26 cellular contexts compared by ENCODE assay signal in the genomic region with DNA sequence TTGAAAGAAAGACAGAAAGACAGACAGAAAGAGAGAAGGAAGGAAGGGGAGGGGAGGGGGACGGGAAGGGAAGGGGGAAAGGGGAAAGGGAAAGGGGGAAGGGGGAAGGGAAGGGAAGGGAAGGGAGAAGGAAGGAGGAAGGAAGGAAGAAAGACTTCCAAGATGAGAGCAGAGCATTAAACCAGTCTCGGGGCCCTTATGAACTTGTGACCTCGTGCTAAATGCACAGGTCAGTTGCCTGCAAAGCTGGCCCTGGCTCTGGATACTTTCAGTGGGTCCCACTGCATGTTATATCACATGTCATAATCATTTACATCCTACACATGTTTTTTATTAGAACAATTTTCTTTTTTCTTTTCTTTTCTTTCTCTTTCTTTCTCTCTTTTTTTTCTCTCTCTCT. TPM values are rescaled to one million over a fixed set of nuclear protein-coding genes. Genes with fewer than 3 reads are reported as not detected.
DNase-seq lines count a peak whose midpoint lies in the region; ATAC-seq, FAIRE-seq and TF ChIP-seq lines count a peak whose summit lies in the region.
"Had no signal": no experiment of that assay in that cellular context is flagged by ENCODE, and none has a peak within 500 bp of the region (broad histone marks: within the 10 kb centered on the region; RNA-seq: fewer than 3 reads in every experiment).

No MANE protein-coding gene starts in this region.

- H3K4me1 Mint-ChIP-seq in MCF 10A (ENCODE audit: insufficient read depth, unreplicated experiment) (no peaks in the 10 kb centered on the region), endothelial cell (ENCODE audit: unreplicated experiment) (peaks cover 20% of the 10 kb centered on the region)
- H3K4me1 Mint-ChIP-seq: CD14-positive monocyte; CD4-positive, CD25-positive, alpha-beta regulatory T cell; CD8-positive, alpha-beta memory T cell had no signal

- H3K27me3 ChIP-seq in mammary epithelial cell (ENCODE audit: insufficient read depth, low read length) (no peaks in the 10 kb centered on the region), K562 (ENCODE audit: control insufficient read depth in 2 of 2, insufficient read depth in 2 of 2, low read length in 2 of 2) (no peaks in the 10 kb centered on the region), dorsolateral prefrontal cortex (no peaks in the 10 kb centered on the region)
- H3K27me3 ChIP-seq: BE2C, BLaER1 had no signal

- 60% methylated on average over 2 of the region's 3 CpGs for WGBS in mammary epithelial cell (ENCODE audit: low coverage, missing lambda C conversion rate)
- 0% methylated on average over 1 of the region's 3 CpGs for WGBS in K562 (ENCODE audit: insufficient coverage, low coverage, missing lambda C conversion rate)

- H3K9me3 Mint-ChIP-seq in MCF 10A (ENCODE audit: unreplicated experiment) = no peaks in the 10 kb centered on the region
- no peaks in the 10 kb centered on the region for H3K9me3 Mint-ChIP-seq in endothelial cell (ENCODE audit: unreplicated experiment)
- H3K9me3 Mint-ChIP-seq: CD4-positive, alpha-beta memory T cell; CD4-positive, CD25-positive, alpha-beta regulatory T cell; CD8-positive, alpha-beta memory T cell had no signal

- H3K9ac ChIP-seq in mammary epithelial cell (ENCODE audit: insufficient read depth, low read length) (no peak overlapping the region), K562 (ENCODE audit: insufficient read depth in 1 of 2, low read depth in 2 of 2, low read length in 2 of 2) (no peak overlapping the region)
- H3K9ac ChIP-seq: BLaER1 had no signal

- DNase-seq in MCF 10A (ENCODE audit: unreplicated experiment) (no peak), mammary epithelial cell (no peak), K562 (ENCODE audit: extremely low read depth in 1 of 4, low spot score in 3 of 4) (no peak), endothelial cell (ENCODE audit: low spot score) (no peak), dorsolateral prefrontal cortex (no peak)
- DNase-seq: 8988T; ACHN; BE2C; C1 segment of cervical spinal cord; CD4-positive, alpha-beta memory T cell; CD4-positive, CD25-positive, alpha-beta regulatory T cell; CD8-positive, alpha-beta memory T cell; COR-L47; DMS 273 treated with DMSO at 0.1 percent for 48 hours; DMS153; DMS53; DMS79; DND-41; EL; GDM1 had no signal

- H3K27ac ChIP-seq in mammary epithelial cell (ENCODE audit: insufficient read depth, low read depth, low read length) (no peak overlapping the region), K562 (ENCODE audit: extremely low read depth, low read depth, low read length) (no peak overlapping the region), dorsolateral prefrontal cortex (no peak overlapping the region)
- H3K27ac ChIP-seq: BLaER1 had no signal

- no peak for TF ChIP-seq CTCF in MCF 10A (IDR thresholded peaks at IDR 0.05; ENCODE audit: unreplicated experiment)
- TF ChIP-seq CTCF in mammary epithelial cell (conservative IDR thresholded peaks at IDR 0.05 in 1 of 2, IDR thresholded peaks at IDR 0.05 in 1 of 2; ENCODE audit: extremely low read depth in 1 of 2, insufficient read depth in 1 of 2, low read depth in 1 of 2, low read length in 2 of 2) = no peak
- no peak for TF ChIP-seq CTCF in K562 (IDR thresholded peaks at IDR 0.05 in 2 of 3, conservative IDR thresholded peaks at IDR 0.05 in 1 of 3; ENCODE audit: insufficient read depth in 2 of 3, low read depth in 1 of 3, low read length in 3 of 3)
- no peak for TF ChIP-seq CTCF in endothelial cell (IDR thresholded peaks at IDR 0.05; ENCODE audit: unreplicated experiment)
- TF ChIP-seq CTCF in dorsolateral prefrontal cortex (IDR thresholded peaks at IDR 0.05 in 54 of 56, conservative IDR thresholded peaks at IDR 0.05 in 2 of 56; ENCODE audit: low read depth in 1 of 56, partially characterized antibody in 56 of 56) = no peak

- H2AFZ ChIP-seq in mammary epithelial cell (ENCODE audit: low read depth, low read length) = no peak overlapping the region
- H2AFZ ChIP-seq in K562 (ENCODE audit: low read depth, low read length) = no peak overlapping the region

- H3K79me2 ChIP-seq in mammary epithelial cell (ENCODE audit: insufficient read depth, low read length) (no peaks in the 10 kb centered on the region), K562 (ENCODE audit: control insufficient read depth, insufficient read depth, low read length) (no peaks in the 10 kb centered on the region)

- H3K4me1 ChIP-seq in mammary epithelial cell (ENCODE audit: insufficient read depth, low read length) = no peaks in the 10 kb centered on the region
- peaks cover 0 to 2% of the 10 kb centered on the region in 2 experiments; a peak in 2 of 5 replicates for H3K4me1 ChIP-seq in K562 (replicated peaks in 1 of 2; ENCODE audit: control insufficient read depth in 2 of 2, insufficient read depth in 2 of 2, low read length in 2 of 2)
- H3K4me1 ChIP-seq: BLaER1 had no signal

- H3K27ac Mint-ChIP-seq in MCF 10A (ENCODE audit: low read depth, unreplicated experiment) = peak overlapping the region; percentile 83
- H3K27ac Mint-ChIP-seq in endothelial cell (ENCODE audit: unreplicated experiment) = peak overlapping the region; percentile 99
- H3K27ac Mint-ChIP-seq: CD14-positive monocyte; CD4-positive, alpha-beta memory T cell; CD4-positive, CD25-positive, alpha-beta regulatory T cell; CD8-positive, alpha-beta memory T cell had no signal

- CTCF ChIA-PET in MCF 10A (lab: Yijun Ruan, JAX) = interaction anchor here (0.6 to 1.6 kb wide), 2 partner anchors 28 to 244 kb away, joined by 3 to 5 read pairs; no protein-coding TSS in a partner anchor
- CTCF ChIA-PET in mammary epithelial cell (lab: Charles Lee; ENCODE audit: low non-redundant PET) = no interaction called here
- CTCF ChIA-PET in K562 (lab: Yijun Ruan, JAX; ENCODE audit: low intra/inter-chr PET ratio) = no interaction called here

- H3K27me3 Mint-ChIP-seq in MCF 10A (ENCODE audit: insufficient read depth, unreplicated experiment) (no peaks in the 10 kb centered on the region), endothelial cell (ENCODE audit: unreplicated experiment) (peaks cover 1% of the 10 kb centered on the region)

- dilution Hi-C loops in mammary epithelial cell (cut with HindIII; ENCODE audit: low sequenced_read_pairs) = no loop called here

- in situ Hi-C loops in mammary epithelial cell (cut with MboI; ENCODE audit: low sequenced_read_pairs in 2 of 2) (no loop called here), K562 (cut with MboI) (no loop called here)

- BruUV-seq in MCF 10A (replicated peaks; lab: Mats Ljungman, UMichigan) = no TSS peak
- no TSS peak for BruUV-seq in mammary epithelial cell (replicated peaks; lab: Mats Ljungman, UMichigan)
- BruUV-seq in K562 (replicated peaks; lab: Mats Ljungman, UMichigan) = no TSS peak

- H3K4me2 ChIP-seq in mammary epithelial cell (ENCODE audit: insufficient read depth, low read depth, low read length) (no peak overlapping the region), K562 (ENCODE audit: insufficient read depth, low read length) (no peak overlapping the region)
- H3K4me2 ChIP-seq: BLaER1 had no signal

- H3K4me3 ChIP-seq in mammary epithelial cell (replicated peaks in 1 of 3; ENCODE audit: insufficient read depth in 1 of 3, low read depth in 2 of 3, low read length in 3 of 3) (no peak overlapping the region), K562 (no peak overlapping the region), dorsolateral prefrontal cortex (no peak overlapping the region)
- H3K4me3 ChIP-seq: BLaER1, GM12878 had no signal

- H3K36me3 ChIP-seq in mammary epithelial cell (ENCODE audit: insufficient read depth, low read length) = no peaks in the 10 kb centered on the region
- H3K36me3 ChIP-seq in K562 (ENCODE audit: control insufficient read depth, insufficient read depth, low read length) = no peaks in the 10 kb centered on the region
- H3K36me3 ChIP-seq: BE2C, BLaER1 had no signal

- TF ChIP-seq RAD21 in K562 (CRISPR knock-in tag; conservative IDR thresholded peaks at IDR 0.05 in 1 of 2, IDR thresholded peaks at IDR 0.05 in 1 of 2) = no peak

- no peak for FAIRE-seq in K562 (lab: Jason Lieb, UNC)
- FAIRE-seq: A204.1, GM12892, GM18507 had no signal

- H3K4me3 Mint-ChIP-seq in MCF 10A (ENCODE audit: unreplicated experiment) (no peak overlapping the region), endothelial cell (ENCODE audit: unreplicated experiment) (no peak overlapping the region)
- H3K4me3 Mint-ChIP-seq: CD14-positive monocyte; CD4-positive, CD25-positive, alpha-beta regulatory T cell; CD8-positive, alpha-beta memory T cell had no signal

- no peak for ATAC-seq in K562
- ATAC-seq: GM12878 had no signal

- POLR2A ChIA-PET in MCF 10A (lab: Yijun Ruan, JAX) (interaction anchor here (0.6 kb wide), 1 partner anchor 20 kb away, joined by 3 read pairs; no protein-coding TSS in a partner anchor), K562 (lab: Yijun Ruan, JAX) (no interaction called here)

- no peak for TF ChIP-seq EP300 in K562 (IDR thresholded peaks at IDR 0.05; ENCODE audit: low read length)

- H3K9me1 ChIP-seq in K562 (ENCODE audit: control insufficient read depth, insufficient read depth, low read length) = no peaks in the 10 kb centered on the region

- intact Hi-C loops in MCF 10A (cut with micrococcal nuclease) (no loop called here), mammary epithelial cell (cut with micrococcal nuclease) (no loop called here), K562 (cut with micrococcal nuclease) (no loop called here), dorsolateral prefrontal cortex (cut with DNase I) (no loop called here)

- H3K36me3 Mint-ChIP-seq in MCF 10A (ENCODE audit: insufficient read depth, unreplicated experiment) (no peaks in the 10 kb centered on the region), endothelial cell (ENCODE audit: low read depth, unreplicated experiment) (no peaks in the 10 kb centered on the region)
- H3K36me3 Mint-ChIP-seq: CD14-positive monocyte; CD4-positive, alpha-beta memory T cell; CD4-positive, CD25-positive, alpha-beta regulatory T cell; CD8-positive, alpha-beta memory T cell had no signal

- no peak for TF ChIP-seq POLR2A in K562 (conservative IDR thresholded peaks at IDR 0.05)

- no peaks in the 10 kb centered on the region for H3K9me3 ChIP-seq in mammary epithelial cell (replicated peaks; ENCODE audit: insufficient read depth, low read length)
- H3K9me3 ChIP-seq in K562 (replicated peaks; ENCODE audit: control insufficient read depth, insufficient read depth, low read depth, low read length) = no peaks in the 10 kb centered on the region
- H3K9me3 ChIP-seq: BE2C, BLaER1 had no signal

- H4K20me1 ChIP-seq in mammary epithelial cell (ENCODE audit: insufficient read depth, low read length) (no peaks in the 10 kb centered on the region), K562 (replicated peaks; ENCODE audit: control insufficient read depth, insufficient read depth, low read length) (no peaks in the 10 kb centered on the region)
- H4K20me1 ChIP-seq: BLaER1 had no signal

RNA-seq across cellular contexts. Expression of a gene that starts 24.2 kb away (rescaled TPM):
- total RNA-seq in MCF 10A (2022) (13.8 and 13.9 TPM in 2 replicates), mammary epithelial cell (1 to 10 TPM; 4.0 to 8.1 TPM), K562 (2014; rRNA removed) (21.7 and 25.7 TPM in 2 replicates), K562 (2014; rRNA removed; fragmentation: Illumina TruSeq; extraction: Trizol) (37.2 and 42.3 TPM in 2 replicates), K562 (2015; rRNA removed; fragmentation: Illumina TruSeq; extraction: Trizol) (22.8 and 25.4 TPM in 2 replicates), K562 (2021) (35.8 and 37.3 TPM in 2 replicates), endothelial cell (ENCODE audit: unreplicated experiment) (19.0 TPM), dorsolateral prefrontal cortex (10 to 100 TPM in 42 of 120 experiments, 1 to 10 TPM in 78; 4.4 to 22.5 (median 9.2) TPM)
- polyA plus RNA-seq in mammary epithelial cell (4.6 TPM), K562 (2011; rRNA removed) (34.4 and 46.1 TPM in 2 replicates), K562 (2014; fragmentation: Illumina TruSeq; extraction: Trizol) (24.3 and 26.9 TPM in 2 replicates), K562 (2014; fragmentation: Nextera tagmentation; extraction: Ambion mirVana) (10 to 100 TPM in 1 of 2 experiments, 1 to 10 TPM in 1; 9.4 to 10.5 TPM), K562 (2014; rRNA removed) (16.7 and 19.5 TPM in 2 replicates)
- 17.4 TPM for polyA minus RNA-seq in mammary epithelial cell
- total RNA-seq in K562 (2011; cell fraction: chromatin; rRNA removed; ENCODE audit: low replicate concordance) = 171 and 231 TPM in 2 replicates
- 78.9 and 97.5 TPM in 2 replicates for total RNA-seq in K562 (2011; cell fraction: nucleolus; rRNA removed)
- 124 and 134 TPM in 2 replicates for total RNA-seq in K562 (2011; cell fraction: nucleoplasm; rRNA removed)
- polyA plus RNA-seq in K562 (2011; cell fraction: cytosol; rRNA removed) = 14.7 and 26.7 TPM in 2 replicates
- 20.7 and 26.2 TPM in 2 replicates for polyA plus RNA-seq in K562 (2011; cell fraction: nucleus; rRNA removed)
- polyA plus RNA-seq in K562 (2012) = 16.4 and 18.6 TPM in 2 replicates
- 125 and 134 TPM in 2 replicates for polyA minus RNA-seq in K562 (2011; rRNA and poly(A)+ RNA removed)
- polyA minus RNA-seq in K562 (2011; cell fraction: cytosol; rRNA and poly(A)+ RNA removed) = 43.1 and 44.1 TPM in 2 replicates
- polyA minus RNA-seq in K562 (2011; cell fraction: nucleus; rRNA and poly(A)+ RNA removed) = 48.1 and 77.4 TPM in 2 replicates
